ENCODE assay signal across 34 cellular contexts in genomic region chr4:183666088-183666487, GRCh38.
"Had no signal": no experiment of that assay in that cellular context is flagged by ENCODE, and none has a peak within 500 bp of the region (broad histone marks: within the 10 kb centered on the region; RNA-seq: fewer than 3 reads in every experiment).

No MANE protein-coding gene starts in this region.

- FAIRE-seq: colon, endometrium, endothelial cell of umbilical vein had no signal

- H3K9me3 ChIP-seq: body of pancreas, esophagus squamous epithelium, gastroesophageal sphincter had no signal

- ATAC-seq: activated CD4-positive, alpha-beta T cell treated with anti-CD3 and anti-CD28 coated beads for 36 hours; activated CD4-positive, CD25-positive, alpha-beta regulatory T cell treated with anti-CD3 and anti-CD28 coated beads, Interleukin-2, amount 50 U/mL, for 24 hours; activated CD8-positive, alpha-beta memory T cell treated with anti-CD3 and anti-CD28 coated beads, Interleukin-2, amount 10 ng/mL, durations not matched to agents 7 days and 5 days; activated CD8-positive, alpha-beta T cell treated with anti-CD3 and anti-CD28 coated beads, Interleukin-2, amount 10 ng/mL, durations not matched to agents 7 days and 5 days; activated naive CD8-positive, alpha-beta T cell treated with anti-CD3 and anti-CD28 coated beads, Interleukin-2, amount 50 U/mL, for 24 hours; body of pancreas; effector memory CD8-positive, alpha-beta T cell; gastroesophageal sphincter; T-helper 17 cell had no signal

- DNase-seq: activated B cell treated with CpG ODN at 0.5 μM for 24 hours; activated CD4-positive, alpha-beta memory T cell treated with anti-CD3 and anti-CD28 coated beads for 36 hours; activated CD4-positive, alpha-beta T cell treated with anti-CD3 and anti-CD28 coated beads for 36 hours; activated CD4-positive, alpha-beta T cell treated with anti-CD3 and anti-CD28 coated beads, Interleukin-2, amount 10 ng/mL, durations not matched to agents 24 days and 14 days; activated CD8-positive, alpha-beta memory T cell treated with anti-CD3 and anti-CD28 coated beads, Interleukin-2, amount 10 ng/mL, durations not matched to agents 7 days and 5 days; activated CD8-positive, alpha-beta memory T cell treated with anti-CD3 and anti-CD28 coated beads, Interleukin-2, amount 50 U/mL, for 4 hours; activated CD8-positive, alpha-beta T cell treated with anti-CD3 and anti-CD28 coated beads, Interleukin-2, amount 10 ng/mL, durations not matched to agents 7 days and 5 days; activated effector memory CD4-positive, alpha-beta T cell treated with anti-CD3 and anti-CD28 coated beads, Interleukin-2, amount 50 U/mL, for 16 hours; activated naive CD4-positive, alpha-beta T cell treated with anti-CD3 and anti-CD28 coated beads for 36 hours; activated naive CD8-positive, alpha-beta T cell treated with anti-CD3 and anti-CD28 coated beads for 36 hours; activated naive CD8-positive, alpha-beta T cell treated with anti-CD3 and anti-CD28 coated beads, Interleukin-2, amount 50 U/mL, for 24 hours; activated T-cell treated with anti-CD3 and anti-CD28 coated beads, Interleukin-2, amount 50 U/mL, for 1 hour; activated T-cell treated with anti-CD3 and anti-CD28 coated beads, Interleukin-2, amount 50 U/mL, for 48 hours; adrenal gland; amygdala; aorta; body of pancreas; caudate nucleus; cortex of kidney; dermis blood vessel endothelial cell; effector CD4-positive, alpha-beta T cell; effector memory CD8-positive, alpha-beta T cell; esophagus squamous epithelium; foreskin melanocyte; T-helper 1 cell; T-helper 17 cell; T1000; WERI-Rb-1 had no signal

- H3K27me3 ChIP-seq: adrenal gland, body of pancreas, esophagus squamous epithelium, gastroesophageal sphincter had no signal

- H3K4me3 ChIP-seq: adrenal gland, body of pancreas, esophagus squamous epithelium, gastroesophageal sphincter had no signal

- H3K27ac ChIP-seq: adrenal gland, epithelial cell of prostate, esophagus squamous epithelium, gastroesophageal sphincter, WERI-Rb-1 had no signal
